In the genomic region with DNA sequence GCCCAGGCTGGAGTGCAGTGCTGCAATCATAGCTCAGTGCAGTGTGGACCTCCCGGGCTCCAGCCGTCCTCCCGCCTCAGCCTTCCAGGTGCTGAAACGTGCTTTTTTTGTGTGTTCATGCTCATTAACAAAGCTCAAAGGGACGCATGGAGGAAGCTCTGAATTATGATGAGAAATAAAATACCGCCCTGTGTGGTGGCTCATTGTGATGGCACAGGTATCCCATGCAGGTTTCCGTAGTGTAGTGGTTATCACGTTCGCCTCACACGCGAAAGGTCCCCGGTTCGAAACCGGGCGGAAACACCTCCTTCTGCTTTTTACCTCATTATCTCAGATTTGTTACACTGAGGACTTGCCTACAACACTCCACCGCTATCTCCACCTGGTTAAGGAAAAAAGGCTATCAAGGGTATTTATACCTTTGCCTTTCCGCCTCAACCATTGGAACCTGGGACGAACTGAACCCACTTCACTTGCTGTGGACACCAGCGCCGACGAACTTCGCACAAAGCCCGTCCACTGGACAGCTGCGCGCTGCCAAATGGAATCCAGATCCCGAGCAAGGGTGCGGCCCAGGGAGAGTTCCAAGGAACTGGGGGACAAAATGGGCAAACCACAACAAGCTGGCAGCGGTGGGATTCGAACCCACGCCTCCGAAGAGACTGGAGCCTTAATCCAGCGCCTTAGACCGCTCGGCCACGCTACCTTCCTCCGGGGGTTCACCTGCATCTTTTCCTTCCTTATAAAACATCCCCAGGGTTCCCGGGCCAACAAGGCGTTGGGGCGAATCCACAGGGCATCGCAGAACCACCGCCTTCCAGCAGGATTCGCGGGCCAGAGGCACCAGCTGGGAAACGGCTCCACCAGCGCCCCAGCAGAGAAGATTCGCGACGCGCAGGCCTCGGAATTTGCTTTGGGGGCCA, we compare ENCODE assay signal across 8 cellular contexts.
DNase-seq lines count a peak whose midpoint lies in the region; ATAC-seq and TF ChIP-seq lines count a peak whose summit lies in the region.

No MANE protein-coding gene starts in this region.

- ATAC-seq in HG03103 (IDR thresholded peaks at IDR 0.05; ENCODE audit: low read depth, unreplicated experiment): peak; percentile 35

- peak; percentile 75 for DNase-seq in activated CD4-positive, CD25-positive, alpha-beta regulatory T cell treated with anti-CD3 and anti-CD28 coated beads, Interleukin-2, amount 50 U/mL, for 72 hours
- no peak for DNase-seq in erythroblast (lab: John Stamatoyannopoulos, UW)
- peak; percentile 31 to 74 (median 65) for DNase-seq in stimulated activated CD4-positive, alpha-beta T cell treated with anti-CD3 and anti-CD28 coated beads, Interleukin-1b, Interleukin-23, amount 100 ng/mL, for 24 hours (ENCODE audit: low read depth in 4 of 4, low spot score in 1 of 4)
- no peak for DNase-seq in C1 segment of cervical spinal cord (lab: John Stamatoyannopoulos, UW)
- no peak for DNase-seq in dedifferentiated amniotic fluid mesenchymal stem cell (ENCODE audit: extremely low spot score)
- no peak for DNase-seq in DMS114 treated with DMSO at 0.1 percent for 48 hours (lab: John Stamatoyannopoulos, UW; ENCODE audit: unreplicated experiment)

- peak; percentile 15 for TF ChIP-seq POLR2A in GM18526 (IDR thresholded peaks at IDR 0.05; ENCODE audit: extremely low read depth, insufficient read length)
- TF ChIP-seq POLR2A in erythroblast (IDR thresholded peaks at IDR 0.05; ENCODE audit: low read length): peak; percentile 15

Comparison
In these comparisons a context has a peak if more than half of its experiments do, and no peak if none do; other contexts are left out.
1. DNase-seq: peak in activated CD4-positive, CD25-positive, alpha-beta regulatory T cell treated with anti-CD3 and anti-CD28 coated beads, Interleukin-2, amount 50 U/mL, for 72 hours (single experiment) and stimulated activated CD4-positive, alpha-beta T cell treated with anti-CD3 and anti-CD28 coated beads, Interleukin-1b, Interleukin-23, amount 100 ng/mL, for 24 hours (4 of 4); none in erythroblast (0 of 2), C1 segment of cervical spinal cord (0 of 14), dedifferentiated amniotic fluid mesenchymal stem cell (single experiment) and DMS114 treated with DMSO at 0.1 percent for 48 hours (single experiment).